8 cellular contexts compared by ENCODE assay signal in genomic region chr7:47968852-47969774, GRCh38. TPM values are rescaled to one million over a fixed set of nuclear protein-coding genes. Genes with fewer than 3 reads are reported as not detected.
DNase-seq lines count a peak whose midpoint lies in the region; ATAC-seq and TF ChIP-seq lines count a peak whose summit lies in the region.

No MANE protein-coding gene starts in this region.

- no peak for TF ChIP-seq POLR2A in Peyer's patch (IDR thresholded peaks at IDR 0.05)
- no peak for TF ChIP-seq POLR2A in prostate gland (IDR thresholded peaks at IDR 0.05)

- no peak overlapping the region for H3K4me3 ChIP-seq in Peyer's patch
- no peak overlapping the region for H3K4me3 ChIP-seq in prostate gland

- peak; percentile 86 for DNase-seq in Calu3
- peak; percentile 17 for DNase-seq in HS-27A (ENCODE audit: low read depth)
- DNase-seq in Peyer's patch, result peak; percentile 57 to 78 (median 69)
- DNase-seq in activated naive CD4-positive, alpha-beta T cell treated with anti-CD3 and anti-CD28 coated beads, Interleukin-2, amount 50 U/mL, for 16 hours, result peak; percentile 64
- peak; percentile 69 for DNase-seq in glomerular visceral epithelial cell (ENCODE audit: extremely low spot score)
- DNase-seq in prostate gland (ENCODE audit: low spot score), result peak; percentile 28
- DNase-seq in activated T-helper 2 cell treated with anti-CD3 and anti-CD28 coated beads, Interferon-gamma antibody, Interleukin-2, Interleukin-4, amounts not matched to agents 10 μg/mL and 5 μg/mL and 100 μg/mL, durations not matched to agents 14 hours and 24 hours and 36 hours (ENCODE audit: low spot score), result no peak

- CTCF ChIA-PET in Calu3 (lab: Charles Lee), result interaction anchor here (0.7 to 1.4 kb wide), 10 partner anchors 12 to 703 kb away, joined by 3 to 15 read pairs (median 4); partner anchors contain the start of gene PKD1L1

- no peaks in the 10 kb centered on the region for H3K27me3 ChIP-seq in Peyer's patch
- no peaks in the 10 kb centered on the region for H3K27me3 ChIP-seq in prostate gland (replicated peaks; ENCODE audit: insufficient read depth)

- peak; percentile 89 for TF ChIP-seq CTCF in Calu3 (IDR thresholded peaks at IDR 0.05; ENCODE audit: unreplicated experiment)
- TF ChIP-seq CTCF in Peyer's patch (IDR thresholded peaks at IDR 0.05), result peak; percentile 35 to 77 (median 68)
- TF ChIP-seq CTCF in prostate gland (IDR thresholded peaks at IDR 0.05), result peak; percentile 37 to 77 (median 68)

- H3K27ac Mint-ChIP-seq in Calu3 (ENCODE audit: unreplicated experiment), result no peak overlapping the region
- no peak overlapping the region for H3K27ac Mint-ChIP-seq in activated T-helper 2 cell treated with anti-CD3 and anti-CD28 coated beads, Interferon-gamma antibody, Interleukin-2, Interleukin-4, amounts not matched to agents 10 μg/mL and 5 μg/mL and 100 μg/mL, durations not matched to agents 14 hours and 24 hours and 36 hours

- H3K27ac ChIP-seq in Peyer's patch (no peak overlapping the region), prostate gland (no peak overlapping the region)

- H3K4me1 Mint-ChIP-seq in Calu3 (ENCODE audit: low read depth, unreplicated experiment), result peaks cover 24% of the 10 kb centered on the region
- H3K4me1 Mint-ChIP-seq in activated T-helper 2 cell treated with anti-CD3 and anti-CD28 coated beads, Interferon-gamma antibody, Interleukin-2, Interleukin-4, amounts not matched to agents 10 μg/mL and 5 μg/mL and 100 μg/mL, durations not matched to agents 14 hours and 24 hours and 36 hours (ENCODE audit: low read depth), result peaks cover 17% of the 10 kb centered on the region

- intact Hi-C loops in Calu3 (cut with micrococcal nuclease; ENCODE audit: unreplicated experiment), result loop anchor here (1.0 kb wide), 2 partner anchors 24 to 703 kb away; no protein-coding TSS in a partner anchor
- intact Hi-C loops in prostate gland (cut with DNase I), result no loop called here
- intact Hi-C loops in activated T-helper 2 cell treated with anti-CD3 and anti-CD28 coated beads, Interferon-gamma antibody, Interleukin-2, Interleukin-4, amounts not matched to agents 10 μg/mL and 5 μg/mL and 100 μg/mL, durations not matched to agents 14 hours and 24 hours and 36 hours (cut with micrococcal nuclease), result loop anchor here (1.0 kb wide), 1 partner anchor 24 kb away; no protein-coding TSS in a partner anchor

- H3K4me1 ChIP-seq in Peyer's patch (peaks cover 0 to 15% (median 3%) of the 10 kb centered on the region in 4 donors), prostate gland (replicated peaks) (no peaks in the 10 kb centered on the region)

- H3K36me3 ChIP-seq in Peyer's patch, result peaks cover 0 to 61% (median 6%) of the 10 kb centered on the region in 3 donors
- H3K36me3 ChIP-seq in prostate gland, result peaks cover 0 to 21% of the 10 kb centered on the region in 2 donors

- H3K4me3 Mint-ChIP-seq in Calu3 (ENCODE audit: low read depth, unreplicated experiment), result no peak overlapping the region
- H3K4me3 Mint-ChIP-seq in activated T-helper 2 cell treated with anti-CD3 and anti-CD28 coated beads, Interferon-gamma antibody, Interleukin-2, Interleukin-4, amounts not matched to agents 10 μg/mL and 5 μg/mL and 100 μg/mL, durations not matched to agents 14 hours and 24 hours and 36 hours (ENCODE audit: low read depth), result no peak overlapping the region

- 55% methylated on average over 5 of the region's 5 CpGs for WGBS in prostate gland

- no TSS peak for BruUV-seq in Calu3 (replicated peaks; lab: Mats Ljungman, UMichigan)

- ATAC-seq in GM19438 (IDR thresholded peaks at IDR 0.05; ENCODE audit: low read depth, unreplicated experiment), result peak; percentile 65

- H3K36me3 Mint-ChIP-seq in Calu3 (ENCODE audit: insufficient read depth, unreplicated experiment), result peaks cover 38% of the 10 kb centered on the region
- peaks cover 87% of the 10 kb centered on the region for H3K36me3 Mint-ChIP-seq in activated T-helper 2 cell treated with anti-CD3 and anti-CD28 coated beads, Interferon-gamma antibody, Interleukin-2, Interleukin-4, amounts not matched to agents 10 μg/mL and 5 μg/mL and 100 μg/mL, durations not matched to agents 14 hours and 24 hours and 36 hours (ENCODE audit: low read depth)

- no peaks in the 10 kb centered on the region for H3K9me3 ChIP-seq in Peyer's patch
- no peaks in the 10 kb centered on the region for H3K9me3 ChIP-seq in prostate gland

- no peaks in the 10 kb centered on the region for H3K27me3 Mint-ChIP-seq in Calu3 (ENCODE audit: unreplicated experiment)
- H3K27me3 Mint-ChIP-seq in activated T-helper 2 cell treated with anti-CD3 and anti-CD28 coated beads, Interferon-gamma antibody, Interleukin-2, Interleukin-4, amounts not matched to agents 10 μg/mL and 5 μg/mL and 100 μg/mL, durations not matched to agents 14 hours and 24 hours and 36 hours (ENCODE audit: low read depth), result no peaks in the 10 kb centered on the region

- no peaks in the 10 kb centered on the region for H3K9me3 Mint-ChIP-seq in Calu3 (ENCODE audit: low read depth, unreplicated experiment)
- H3K9me3 Mint-ChIP-seq in activated T-helper 2 cell treated with anti-CD3 and anti-CD28 coated beads, Interferon-gamma antibody, Interleukin-2, Interleukin-4, amounts not matched to agents 10 μg/mL and 5 μg/mL and 100 μg/mL, durations not matched to agents 14 hours and 24 hours and 36 hours, result no peaks in the 10 kb centered on the region

RNA-seq across cellular contexts. Expression of gene HUS1, which starts 10.3 kb away (rescaled TPM):
- total RNA-seq in Calu3 (2022) (42.9 and 51.3 TPM in 2 replicates), Peyer's patch (10 to 100 TPM; 33.6 to 63.4 (median 53.4) TPM), prostate gland (10 to 100 TPM; 26.1 to 43.1 TPM)
- total RNA-seq in activated T-helper 2 cell treated with anti-CD3 and anti-CD28 coated beads, Interferon-gamma antibody, Interleukin-2, Interleukin-4, amounts not matched to agents 10 μg/mL and 5 μg/mL and 100 μg/mL, durations not matched to agents 14 hours and 24 hours and 36 hours, result 33.8 and 36.6 TPM in 2 replicates

RNA-seq across cellular contexts. Expression of gene PKD1L1, which starts 20.8 kb away (rescaled TPM):
- 0.24 and 0.49 TPM in 2 replicates for total RNA-seq in Calu3 (2022)
- under 1 TPM; 0.18 to 0.83 (median 0.44) TPM for total RNA-seq in Peyer's patch
- 10 to 100 TPM in 1 of 2 donors, under 1 TPM in 1; 0.59 to 40.9 TPM for total RNA-seq in prostate gland
- total RNA-seq in activated T-helper 2 cell treated with anti-CD3 and anti-CD28 coated beads, Interferon-gamma antibody, Interleukin-2, Interleukin-4, amounts not matched to agents 10 μg/mL and 5 μg/mL and 100 μg/mL, durations not matched to agents 14 hours and 24 hours and 36 hours, result 0.11 and 1.1 TPM in 2 replicates

RNA-seq across cellular contexts. Expression of gene SUN3, which starts 59.8 kb away (rescaled TPM):
- total RNA-seq in Calu3 (2022) (1.1 and 1.8 TPM in 2 replicates), Peyer's patch (not detected), prostate gland (1 to 10 TPM in 1 of 2 donors, not detected in 1; 4.5 TPM)
- total RNA-seq in activated T-helper 2 cell treated with anti-CD3 and anti-CD28 coated beads, Interferon-gamma antibody, Interleukin-2, Interleukin-4, amounts not matched to agents 10 μg/mL and 5 μg/mL and 100 μg/mL, durations not matched to agents 14 hours and 24 hours and 36 hours, result not detected in 2 replicates
